In the genomic region with DNA sequence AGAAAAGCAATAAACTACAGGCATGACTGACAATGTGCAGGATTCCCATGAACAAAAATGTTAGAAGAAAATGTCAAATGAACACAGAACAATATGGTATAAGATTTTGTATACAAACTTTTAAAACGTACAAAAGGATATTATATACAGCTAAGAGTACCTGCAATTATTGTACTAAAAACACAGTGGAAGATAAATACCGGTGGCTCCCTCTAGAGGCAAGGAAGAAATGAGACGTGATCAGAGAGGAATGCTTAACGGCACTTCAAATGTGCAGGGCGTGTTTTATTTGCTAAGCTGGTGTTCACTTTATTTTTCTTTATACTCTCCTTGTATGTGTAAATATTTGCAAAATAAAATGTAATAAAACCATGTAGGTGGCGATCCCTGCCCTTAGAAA, we compare ENCODE assay signal across 8 cellular contexts.
DNase-seq lines count a peak whose midpoint lies in the region; ATAC-seq and TF ChIP-seq lines count a peak whose summit lies in the region.

No MANE protein-coding gene starts in this region.

- POLR2A ChIA-PET in MCF 10A (lab: Yijun Ruan, JAX), result no interaction called here

- no peak overlapping the region for H3K27ac Mint-ChIP-seq in MCF 10A (ENCODE audit: low read depth, unreplicated experiment)

- no peaks in the 10 kb centered on the region for H3K9me3 ChIP-seq in RWPE2 (ENCODE audit: severe bottlenecking)

- no peak overlapping the region for H3K4me3 ChIP-seq in RWPE2 (ENCODE audit: severe bottlenecking)

- H3K27ac ChIP-seq in RWPE2 (ENCODE audit: poor library complexity, severe bottlenecking), result no peak overlapping the region

- H3K9me3 Mint-ChIP-seq in MCF 10A (ENCODE audit: unreplicated experiment), result no peaks in the 10 kb centered on the region

- no peak overlapping the region for H3K4me3 Mint-ChIP-seq in MCF 10A (ENCODE audit: unreplicated experiment)

- no peaks in the 10 kb centered on the region for H3K36me3 Mint-ChIP-seq in MCF 10A (ENCODE audit: insufficient read depth, unreplicated experiment)

- CTCF ChIA-PET in MCF 10A (lab: Yijun Ruan, JAX), result interaction anchor here (0.6 to 2.5 kb wide), 27 partner anchors 9 to 854 kb away, joined by 3 to 9 read pairs (median 3); no protein-coding TSS in a partner anchor

- BruUV-seq in MCF 10A (replicated peaks; lab: Mats Ljungman, UMichigan), result no TSS peak

- no peaks in the 10 kb centered on the region for H3K27me3 Mint-ChIP-seq in MCF 10A (ENCODE audit: insufficient read depth, unreplicated experiment)

- H3K27me3 ChIP-seq in RWPE2 (ENCODE audit: insufficient read depth, poor library complexity, severe bottlenecking), result no peaks in the 10 kb centered on the region

- intact Hi-C loops in MCF 10A (cut with micrococcal nuclease), result loop anchor here (1.0 to 10.0 kb wide), 2 partner anchors 190 to 293 kb away; no protein-coding TSS in a partner anchor

- peak; percentile 56; the same call in 1 of the 3 replicates for ATAC-seq in RWPE2 (ENCODE audit: low read depth)
- ATAC-seq in left lobe of liver, result peak; percentile 85
- ATAC-seq in stimulated activated naive CD8-positive, alpha-beta T cell treated with anti-CD3 and anti-CD28 coated beads, Interleukin-15, Interleukin-2, amounts not matched to agents 100 U/mL and 50 U/mL, for 24 hours, result peak; percentile 76
- ATAC-seq in HG02973 (IDR thresholded peaks at IDR 0.05; ENCODE audit: unreplicated experiment), result no peak

- peaks cover 17% of the 10 kb centered on the region for H3K4me1 Mint-ChIP-seq in MCF 10A (ENCODE audit: insufficient read depth, unreplicated experiment)

- peaks cover 13% of the 10 kb centered on the region for H3K4me1 ChIP-seq in RWPE2 (ENCODE audit: insufficient read depth, poor library complexity, severe bottlenecking)

- DNase-seq in NCI-H2196 (lab: John Stamatoyannopoulos, UW; ENCODE audit: unreplicated experiment) (peak; percentile 10), NCI-H2196 treated with DMSO at 0.1 percent for 48 hours (lab: John Stamatoyannopoulos, UW; ENCODE audit: unreplicated experiment) (no peak), HPDE6-E6E7 (ENCODE audit: extremely low spot score) (peak; percentile 3), RWPE2 (ENCODE audit: low spot score) (no peak), MCF 10A (ENCODE audit: unreplicated experiment) (peak; percentile 77), left lobe of liver (ENCODE audit: low spot score) (no peak)
- DNase-seq in stimulated activated naive CD8-positive, alpha-beta T cell treated with anti-CD3 and anti-CD28 coated beads, Interleukin-15, Interleukin-2, amounts not matched to agents 100 U/mL and 50 U/mL, for 24 hours, result peak; percentile 30

- no peaks in the 10 kb centered on the region for H3K36me3 ChIP-seq in RWPE2 (ENCODE audit: low read depth)

- TF ChIP-seq CTCF in RWPE2 (IDR thresholded peaks at IDR 0.05; ENCODE audit: poor library complexity, severe bottlenecking) (peak; percentile 75), MCF 10A (IDR thresholded peaks at IDR 0.05; ENCODE audit: unreplicated experiment) (peak; percentile 63)

Comparison
In these comparisons a context has a peak if more than half of its experiments do, and no peak if none do; other contexts are left out.
1. DNase-seq: peak in NCI-H2196 (single experiment), HPDE6-E6E7 (single experiment), MCF 10A (single experiment) and stimulated activated naive CD8-positive, alpha-beta T cell treated with anti-CD3 and anti-CD28 coated beads, Interleukin-15, Interleukin-2, amounts not matched to agents 100 U/mL and 50 U/mL, for 24 hours (single experiment); none in NCI-H2196 treated with DMSO at 0.1 percent for 48 hours (single experiment), RWPE2 (single experiment) and left lobe of liver (single experiment).